Comparison of ENCODE assay signal across 30 cellular contexts in genomic region chr7:129569326-129569725, GRCh38. TPM values are rescaled to one million over a fixed set of nuclear protein-coding genes. Genes with fewer than 3 reads are reported as not detected.
DNase-seq lines count a peak whose midpoint lies in the region; FAIRE-seq and TF ChIP-seq lines count a peak whose summit lies in the region.
"Had no signal": no experiment of that assay in that cellular context is flagged by ENCODE, and none has a peak within 500 bp of the region (broad histone marks: within the 10 kb centered on the region; RNA-seq: fewer than 3 reads in every experiment).

No MANE protein-coding gene starts in this region.

- no peak overlapping the region for H3K4me3 ChIP-seq in breast epithelium
- H3K4me3 ChIP-seq in SJSA1: no peak overlapping the region
- no peak overlapping the region for H3K4me3 ChIP-seq in fibroblast of lung (replicated peaks in 1 of 4; ENCODE audit: control extremely low read depth in 1 of 4, insufficient read depth in 1 of 4, low read depth in 3 of 4, low read length in 4 of 4)
- H3K4me3 ChIP-seq in skeletal muscle satellite cell (ENCODE audit: low read length): peak overlapping the region; percentile 10
- no peak overlapping the region for H3K4me3 ChIP-seq in endodermal cell (ENCODE audit: low read length)
- H3K4me3 ChIP-seq: esophagus squamous epithelium, gastrocnemius medialis, lung, ovary, uterus had no signal

- POLR2A ChIA-PET in MCF 10A (lab: Yijun Ruan, JAX): interaction anchor here (0.6 to 0.9 kb wide), 2 partner anchors 42 to 65 kb away, joined by 4 read pairs; no protein-coding TSS in a partner anchor

- H3K36me3 Mint-ChIP-seq in MCF 10A (ENCODE audit: insufficient read depth, unreplicated experiment) (no peaks in the 10 kb centered on the region), endodermal cell (ENCODE audit: low read depth) (no peaks in the 10 kb centered on the region)
- no peaks in the 10 kb centered on the region for H3K36me3 Mint-ChIP-seq in T-helper 2 cell treated with Interferon-gamma antibody and Interleukin-4, amounts not matched to agents 5 μg/mL and 100 μg/mL, for 36 hours (ENCODE audit: low read depth)

- H3K36me3 ChIP-seq in breast epithelium (no peaks in the 10 kb centered on the region), SJSA1 (no peaks in the 10 kb centered on the region), fibroblast of lung (ENCODE audit: control insufficient read depth, insufficient read depth, low read length) (no peaks in the 10 kb centered on the region), skeletal muscle satellite cell (ENCODE audit: insufficient read depth, low read length) (no peaks in the 10 kb centered on the region), endodermal cell (ENCODE audit: control insufficient read depth, insufficient read depth, low read length) (no peaks in the 10 kb centered on the region)
- H3K36me3 ChIP-seq: esophagus squamous epithelium, gastrocnemius medialis, ovary, uterus had no signal

- TF ChIP-seq CTCF in MCF 10A (IDR thresholded peaks at IDR 0.05; ENCODE audit: unreplicated experiment) (no peak), breast epithelium (IDR thresholded peaks at IDR 0.05) (no peak), fibroblast of lung (conservative IDR thresholded peaks at IDR 0.05 in 1 of 2, IDR thresholded peaks at IDR 0.05 in 1 of 2; ENCODE audit: low read depth in 1 of 2, low read length in 2 of 2) (no peak), endodermal cell (conservative IDR thresholded peaks at IDR 0.05) (no peak)

- no peak for FAIRE-seq in H54 (lab: Jason Lieb, UNC)

- H4K20me1 ChIP-seq in fibroblast of lung (ENCODE audit: control insufficient read depth, extremely low read depth, insufficient read depth, low read length): no peaks in the 10 kb centered on the region

- H3K4me3 Mint-ChIP-seq in MCF 10A (ENCODE audit: unreplicated experiment) (no peak overlapping the region), endodermal cell (no peak overlapping the region)
- H3K4me3 Mint-ChIP-seq in T-helper 2 cell treated with Interferon-gamma antibody and Interleukin-4, amounts not matched to agents 5 μg/mL and 100 μg/mL, for 36 hours: no peak overlapping the region
- H3K4me3 Mint-ChIP-seq: activated CD4-positive, alpha-beta memory T cell treated with anti-CD3 and anti-CD28 coated beads for 36 hours; activated T-cell treated with anti-CD3 and anti-CD28 coated beads, Interleukin-2, amount 50 U/mL, for 72 hours; dendritic cell treated with granulocyte-macrophage colony-stimulating factor and Interleukin-4, amounts not matched to agents 40 ng/mL and 50 ng/mL, for 4 days; stimulated activated naive CD8-positive, alpha-beta T cell treated with anti-CD3 and anti-CD28 coated beads, Interleukin-15, Interleukin-2, amounts not matched to agents 100 ng/mL and 50 ng/mL, for 24 hours; T-helper 17 cell had no signal

- H2AFZ ChIP-seq in fibroblast of lung (ENCODE audit: low read length): peak overlapping the region; percentile 53

- H3K27me3 ChIP-seq in breast epithelium (no peaks in the 10 kb centered on the region), SJSA1 (replicated peaks) (no peaks in the 10 kb centered on the region), fibroblast of lung (ENCODE audit: control insufficient read depth, insufficient read depth, low read length) (no peaks in the 10 kb centered on the region), skeletal muscle satellite cell (ENCODE audit: control insufficient read depth, insufficient read depth, low read length) (peaks cover 4% of the 10 kb centered on the region), endodermal cell (ENCODE audit: control insufficient read depth, insufficient read depth, low read length, poor library complexity, severe bottlenecking) (no peaks in the 10 kb centered on the region)
- H3K27me3 ChIP-seq: gastrocnemius medialis, ovary, uterus had no signal

- no peaks in the 10 kb centered on the region for H3K4me1 ChIP-seq in breast epithelium
- H3K4me1 ChIP-seq in SJSA1 (replicated peaks): peaks cover 16% of the 10 kb centered on the region
- peaks cover 5% of the 10 kb centered on the region for H3K4me1 ChIP-seq in fibroblast of lung (ENCODE audit: control insufficient read depth, extremely low read depth, insufficient read depth, low read length)
- H3K4me1 ChIP-seq in skeletal muscle satellite cell (ENCODE audit: control insufficient read depth, insufficient read depth, low read length): peaks cover 14% of the 10 kb centered on the region
- no peaks in the 10 kb centered on the region for H3K4me1 ChIP-seq in endodermal cell (ENCODE audit: control insufficient read depth, insufficient read depth, low read length)
- H3K4me1 ChIP-seq: uterus had no signal

- 81 to 85% methylated on average over 3 to 4 of the region's 4 CpGs for WGBS in endodermal cell (ENCODE audit: insufficient coverage in 1 of 2, insufficient read length in 1 of 2), 2 experiments

- DNase-seq in MCF 10A (ENCODE audit: unreplicated experiment): no peak
- DNase-seq in breast epithelium (ENCODE audit: low spot score in 2 of 2): no peak
- DNase-seq in SJSA1 (ENCODE audit: low read depth in 1 of 2, low spot score in 2 of 2): no peak
- DNase-seq in fibroblast of lung (ENCODE audit: low read depth in 2 of 2): no peak
- no peak for DNase-seq in T-helper 2 cell treated with Interferon-gamma antibody and Interleukin-4, amounts not matched to agents 5 μg/mL and 100 μg/mL, for 36 hours (ENCODE audit: low spot score)
- no peak for DNase-seq in H54 (ENCODE audit: insufficient read length, low spot score)
- no peak for DNase-seq in endodermal cell
- DNase-seq: activated CD4-positive, alpha-beta memory T cell treated with anti-CD3 and anti-CD28 coated beads for 36 hours; activated CD4-positive, alpha-beta T cell treated with anti-CD3 and anti-CD28 coated beads for 1 hour; activated T-cell treated with anti-CD3 and anti-CD28 coated beads, Interleukin-2, amount 50 U/mL, for 72 hours; central memory CD4-positive, alpha-beta T cell; DMS79 treated with DMSO at 0.1 percent for 48 hours; esophagus squamous epithelium; gastrocnemius medialis; GDM1; Karpas-422; NCI-H1436; NCI-H2107; NCI-H446; NCI-H748 treated with DMSO at 0.1 percent for 48 hours; ovary; retina; RPMI8226; stimulated activated CD4-positive, alpha-beta T cell treated with anti-CD3 and anti-CD28 coated beads, Interleukin-1b, Interleukin-23, amount 100 ng/mL, for 48 hours; T-helper 17 cell; uterus had no signal

- H3K4me1 Mint-ChIP-seq in MCF 10A (ENCODE audit: insufficient read depth, unreplicated experiment) (peaks cover 10% of the 10 kb centered on the region), endodermal cell (peaks cover 2% of the 10 kb centered on the region)
- no peaks in the 10 kb centered on the region for H3K4me1 Mint-ChIP-seq in T-helper 2 cell treated with Interferon-gamma antibody and Interleukin-4, amounts not matched to agents 5 μg/mL and 100 μg/mL, for 36 hours (ENCODE audit: low read depth)
- H3K4me1 Mint-ChIP-seq: T-helper 17 cell had no signal

- H3K9me3 ChIP-seq in breast epithelium (no peaks in the 10 kb centered on the region), SJSA1 (replicated peaks) (0 out of 2 replicates have a peak, but pooled peaks cover 7% of the 10 kb centered on the region), fibroblast of lung (ENCODE audit: control insufficient read depth, insufficient read depth, low read depth, low read length) (no peaks in the 10 kb centered on the region), skeletal muscle satellite cell (replicated peaks; ENCODE audit: low read length) (peaks cover 5% of the 10 kb centered on the region), endodermal cell (ENCODE audit: control insufficient read depth, low read length) (no peaks in the 10 kb centered on the region)
- H3K9me3 ChIP-seq: gastrocnemius medialis, ovary, uterus had no signal

- CTCF ChIA-PET in MCF 10A (lab: Yijun Ruan, JAX): interaction anchor here (0.6 kb wide), 4 partner anchors 194 to 1263 kb away, joined by 3 to 4 read pairs (median 4); no protein-coding TSS in a partner anchor

- H3K79me2 ChIP-seq in fibroblast of lung (ENCODE audit: control insufficient read depth, insufficient read depth, low read length): no peaks in the 10 kb centered on the region

- H3K27ac ChIP-seq in breast epithelium (no peak overlapping the region), SJSA1 (peak overlapping the region; percentile 65), fibroblast of lung (ENCODE audit: insufficient read depth, low read length) (peak overlapping the region; percentile 85), endodermal cell (ENCODE audit: low read depth, low read length) (no peak overlapping the region)
- H3K27ac ChIP-seq: esophagus squamous epithelium, gastrocnemius medialis, ovary, uterus had no signal

- BruUV-seq in MCF 10A (replicated peaks; lab: Mats Ljungman, UMichigan): no TSS peak

- H3K9ac ChIP-seq in fibroblast of lung (ENCODE audit: insufficient read depth, low read length) (no peak overlapping the region), skeletal muscle satellite cell (ENCODE audit: low read depth, low read length) (peak overlapping the region; percentile 36), endodermal cell (ENCODE audit: extremely low read depth, low read length, poor library complexity, severe bottlenecking) (no peak overlapping the region)

- intact Hi-C loops in MCF 10A (cut with micrococcal nuclease) (no loop called here), breast epithelium (cut with DNase I; ENCODE audit: low total_unique reads) (no loop called here)

- H3K4me2 ChIP-seq in fibroblast of lung (ENCODE audit: extremely low read depth, insufficient read depth, low read length): peak overlapping the region; percentile 85
- H3K4me2 ChIP-seq in skeletal muscle satellite cell (ENCODE audit: low read length): peak overlapping the region; percentile 31

- H3K27ac Mint-ChIP-seq in MCF 10A (ENCODE audit: low read depth, unreplicated experiment) (peak overlapping the region; percentile 55), endodermal cell (no peak overlapping the region)
- H3K27ac Mint-ChIP-seq in T-helper 2 cell treated with Interferon-gamma antibody and Interleukin-4, amounts not matched to agents 5 μg/mL and 100 μg/mL, for 36 hours: no peak overlapping the region
- H3K27ac Mint-ChIP-seq: activated CD4-positive, alpha-beta memory T cell treated with anti-CD3 and anti-CD28 coated beads for 36 hours; activated T-cell treated with anti-CD3 and anti-CD28 coated beads, Interleukin-2, amount 50 U/mL, for 72 hours; dendritic cell treated with granulocyte-macrophage colony-stimulating factor and Interleukin-4, amounts not matched to agents 40 ng/mL and 50 ng/mL, for 4 days; stimulated activated naive CD8-positive, alpha-beta T cell treated with anti-CD3 and anti-CD28 coated beads, Interleukin-15, Interleukin-2, amounts not matched to agents 100 ng/mL and 50 ng/mL, for 24 hours; T-helper 17 cell had no signal

- H3K27me3 Mint-ChIP-seq in MCF 10A (ENCODE audit: insufficient read depth, unreplicated experiment) (peaks cover 9% of the 10 kb centered on the region), endodermal cell (ENCODE audit: insufficient read depth) (no peaks in the 10 kb centered on the region)
- H3K27me3 Mint-ChIP-seq in T-helper 2 cell treated with Interferon-gamma antibody and Interleukin-4, amounts not matched to agents 5 μg/mL and 100 μg/mL, for 36 hours (ENCODE audit: low read depth): peaks cover 16% of the 10 kb centered on the region

- TF ChIP-seq POLR2A in breast epithelium (IDR thresholded peaks at IDR 0.05) (no peak), H54 (IDR thresholded peaks at IDR 0.05; ENCODE audit: low read depth, low read length) (no peak)

- H3K9me3 Mint-ChIP-seq in MCF 10A (ENCODE audit: unreplicated experiment) (peaks cover 7% of the 10 kb centered on the region), endodermal cell (peaks cover 14% of the 10 kb centered on the region)
- peaks cover 5% of the 10 kb centered on the region for H3K9me3 Mint-ChIP-seq in T-helper 2 cell treated with Interferon-gamma antibody and Interleukin-4, amounts not matched to agents 5 μg/mL and 100 μg/mL, for 36 hours
- H3K9me3 Mint-ChIP-seq: dendritic cell treated with granulocyte-macrophage colony-stimulating factor and Interleukin-4, amounts not matched to agents 40 ng/mL and 50 ng/mL, for 4 days had no signal

RNA-seq across cellular contexts. Expression of gene NRF1, which starts 42.2 kb away (rescaled TPM):
- total RNA-seq in MCF 10A (2022): 18.4 and 21.4 TPM in 2 replicates
- 10 to 100 TPM; 24.5 to 29.2 (median 27.2) TPM for total RNA-seq in breast epithelium
- total RNA-seq in SJSA1 (2014; rRNA removed; shearing (Covaris generic)): 6.7 and 20.9 TPM in 2 replicates
- 12.6 and 15.5 TPM in 2 replicates for total RNA-seq in fibroblast of lung
- polyA plus RNA-seq in fibroblast of lung: 7.3 and 11.3 TPM in 2 replicates
- 6.4 and 9.0 TPM in 2 replicates for polyA plus RNA-seq in fibroblast of lung (2012)
- 27.9 and 33.2 TPM in 2 replicates for polyA minus RNA-seq in fibroblast of lung (ENCODE audit: low replicate concordance)
- total RNA-seq in skeletal muscle satellite cell (2012; rRNA removed): 8.1 and 10.7 TPM in 2 replicates
- total RNA-seq in endodermal cell: 10 to 100 TPM; 22.9 to 26.4 TPM
- 19.4 TPM for polyA plus RNA-seq in endodermal cell (2013, experiment 1 of 2)
- 18.7 TPM for polyA plus RNA-seq in endodermal cell (2013, experiment 2 of 2)

Comparison
In these comparisons a context has a peak if more than half of its experiments do, and no peak if none do; other contexts are left out.
1. H3K27ac ChIP-seq: peak in SJSA1 (single experiment) and fibroblast of lung (single experiment); none in breast epithelium (0 of 2) and endodermal cell (single experiment).